In the genomic region with DNA sequence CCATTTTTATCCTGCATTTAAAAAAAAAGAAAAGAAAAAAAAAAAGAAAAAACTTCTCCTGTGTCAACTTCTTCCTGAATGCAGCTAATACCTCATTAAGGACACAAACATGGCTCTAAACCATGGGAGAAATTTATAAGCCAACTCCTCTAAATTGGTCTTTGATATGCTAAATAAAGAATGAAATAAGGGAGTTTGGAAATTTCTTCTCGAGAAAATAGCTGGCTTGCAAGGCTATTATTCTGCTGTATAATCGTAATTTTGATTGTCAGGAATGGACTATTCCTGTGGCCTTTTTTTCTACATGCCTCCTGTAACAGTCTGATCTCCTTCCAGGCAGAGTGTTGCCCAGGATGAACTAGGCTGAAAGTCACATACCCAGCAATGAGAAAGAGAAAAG, we compare ENCODE assay signal across 4 cellular contexts. TPM values are rescaled to one million over a fixed set of nuclear protein-coding genes. Genes with fewer than 3 reads are reported as not detected.
"Had no signal": no experiment of that assay in that cellular context is flagged by ENCODE, and none has a peak within 500 bp of the region (broad histone marks: within the 10 kb centered on the region; RNA-seq: fewer than 3 reads in every experiment).

No MANE protein-coding gene starts in this region.

- DNase-seq: GDM1, GF-D8 had no signal

- H3K4me3 ChIP-seq: GM12878 had no signal

- ATAC-seq: GM12878 had no signal

RNA-seq across cellular contexts. Expression of a gene that starts 20.6 kb away (rescaled TPM):
- total RNA-seq: G401, GM12878 had no signal
